Comparison of ENCODE assay signal across 24 cellular contexts in genomic region chr1:108598340-108598739, GRCh38. TPM values are rescaled to one million over a fixed set of nuclear protein-coding genes. Genes with fewer than 3 reads are reported as not detected.
DNase-seq lines count a peak whose midpoint lies in the region; ATAC-seq lines count a peak whose summit lies in the region.
"Had no signal": no experiment of that assay in that cellular context is flagged by ENCODE, and none has a peak within 500 bp of the region (broad histone marks: within the 10 kb centered on the region; RNA-seq: fewer than 3 reads in every experiment).

No MANE protein-coding gene starts in this region.

- CTCF ChIA-PET in activated CD4-positive, alpha-beta T cell treated with anti-CD3 and anti-CD28 coated beads for 36 hours (lab: Charles Lee) = interaction anchor here (0.5 to 1.5 kb wide), 3 partner anchors 19 to 111 kb away, joined by 3 to 4 read pairs (median 3); no protein-coding TSS in a partner anchor
- CTCF ChIA-PET in T-cell (lab: Charles Lee) = interaction anchor here in 1 of 2 donors (0.7 kb wide), 1 partner anchor 10 kb away, joined by 8 read pairs; no protein-coding TSS in a partner anchor

- H3K4me1 Mint-ChIP-seq in T-helper 17 cell (peaks cover 13% of the 10 kb centered on the region), T-cell (peaks cover 0 to 14% (median 11%) of the 10 kb centered on the region in 3 donors)
- peaks cover 10% of the 10 kb centered on the region for H3K4me1 Mint-ChIP-seq in activated CD4-positive, alpha-beta T cell treated with anti-CD3 and anti-CD28 coated beads for 36 hours

- H3K27me3 Mint-ChIP-seq in T-helper 17 cell = no peaks in the 10 kb centered on the region
- no peaks in the 10 kb centered on the region for H3K27me3 Mint-ChIP-seq in activated CD4-positive, alpha-beta T cell treated with anti-CD3 and anti-CD28 coated beads for 36 hours
- no peaks in the 10 kb centered on the region for H3K27me3 Mint-ChIP-seq in T-cell
- H3K27me3 Mint-ChIP-seq: CD4-positive, alpha-beta memory T cell; IgD-negative memory B cell had no signal

- H3K27ac Mint-ChIP-seq in T-helper 17 cell = peak overlapping the region; percentile 54
- no peak overlapping the region for H3K27ac Mint-ChIP-seq in activated CD4-positive, alpha-beta T cell treated with anti-CD3 and anti-CD28 coated beads for 36 hours
- H3K27ac Mint-ChIP-seq in T-cell = no peak overlapping the region
- H3K27ac Mint-ChIP-seq: IgD-negative memory B cell had no signal

- no peaks in the 10 kb centered on the region for H3K9me3 ChIP-seq in T-helper 17 cell (ENCODE audit: control insufficient read depth, low read length, poor library complexity, severe bottlenecking)
- H3K9me3 ChIP-seq: A549, SJCRH30 had no signal

- intact Hi-C loops in left colon (cut with DNase I, micrococcal nuclease) = no loop called here
- intact Hi-C loops in activated CD4-positive, alpha-beta T cell treated with anti-CD3 and anti-CD28 coated beads for 36 hours (cut with DNase I, micrococcal nuclease) = no loop called here

- no peaks in the 10 kb centered on the region for H3K9me3 Mint-ChIP-seq in activated CD4-positive, alpha-beta T cell treated with anti-CD3 and anti-CD28 coated beads for 36 hours (ENCODE audit: low read depth)
- H3K9me3 Mint-ChIP-seq in T-cell = no peaks in the 10 kb centered on the region
- H3K9me3 Mint-ChIP-seq: CD4-positive, alpha-beta memory T cell; IgD-negative memory B cell had no signal

- POLR2A ChIA-PET in activated CD4-positive, alpha-beta T cell treated with anti-CD3 and anti-CD28 coated beads for 36 hours (lab: Charles Lee) = no interaction called here
- POLR2A ChIA-PET in T-cell (lab: Charles Lee) = no interaction called here

- ATAC-seq in T-helper 17 cell (no peak), left colon (peak; percentile 60), T-cell (replicated peaks in 1 of 4) (no peak)
- ATAC-seq in activated CD4-positive, alpha-beta T cell treated with anti-CD3 and anti-CD28 coated beads for 36 hours = no peak
- ATAC-seq: A549, Right ventricle myocardium inferior, SK-N-SH treated with all-trans-retinoic acid at 6 μM for 48 hours had no signal

- peaks cover 4% of the 10 kb centered on the region for H3K36me3 Mint-ChIP-seq in T-helper 17 cell (ENCODE audit: low read depth)
- H3K36me3 Mint-ChIP-seq in activated CD4-positive, alpha-beta T cell treated with anti-CD3 and anti-CD28 coated beads for 36 hours (ENCODE audit: low read depth) = peaks cover 2% of the 10 kb centered on the region
- H3K36me3 Mint-ChIP-seq in T-cell = peaks cover 28% of the 10 kb centered on the region

- H3K4me3 Mint-ChIP-seq in T-helper 17 cell (no peak overlapping the region), T-cell (no peak overlapping the region)
- no peak overlapping the region for H3K4me3 Mint-ChIP-seq in activated CD4-positive, alpha-beta T cell treated with anti-CD3 and anti-CD28 coated beads for 36 hours
- H3K4me3 Mint-ChIP-seq: CD4-positive, alpha-beta memory T cell; IgD-negative memory B cell had no signal

- DNase-seq in NCI-H748 (lab: John Stamatoyannopoulos, UW; ENCODE audit: unreplicated experiment) = peak; percentile 20
- no peak for DNase-seq in NCI-H748 treated with DMSO at 0.1 percent for 48 hours (lab: John Stamatoyannopoulos, UW)
- DNase-seq in GM03348 (ENCODE audit: low spot score) = peak; percentile 17
- no peak for DNase-seq in T-helper 17 cell
- DNase-seq in left colon = no peak
- DNase-seq in activated CD4-positive, alpha-beta T cell treated with anti-CD3 and anti-CD28 coated beads for 36 hours = no peak
- DNase-seq in T-cell = no peak
- no peak for DNase-seq in UCSD-AML1 (lab: John Stamatoyannopoulos, UW; ENCODE audit: unreplicated experiment)
- DNase-seq: C1 segment of cervical spinal cord; CD4-positive, alpha-beta memory T cell; COR-L47; DMS53; GDM1; HCEC 1CT; MM.1S; NCI-H1694 treated with DMSO at 0.1 percent for 48 hours; NCI-H2081 treated with DMSO at 0.1 percent for 48 hours; NCI-H774; PC-9; SJCRH30 had no signal

RNA-seq across cellular contexts. Expression of gene EEIG2, which starts 38.4 kb away (rescaled TPM):
- total RNA-seq in T-helper 17 cell (10 to 100 TPM; 11.4 to 11.7 TPM), left colon (10 to 100 TPM; 31.1 to 35.8 TPM), T-cell (10 to 100 TPM in 4 of 5 donors, 1 to 10 TPM in 1; 6.7 to 16.2 (median 14.4) TPM)
- total RNA-seq in activated CD4-positive, alpha-beta T cell treated with anti-CD3 and anti-CD28 coated beads for 36 hours = 1 to 10 TPM; 5.0 to 7.6 TPM

Comparison
In these comparisons a context has a peak if more than half of its experiments do, and no peak if none do; other contexts are left out.
1. DNase-seq: peak in NCI-H748 (single experiment) and GM03348 (single experiment); none in NCI-H748 treated with DMSO at 0.1 percent for 48 hours (single experiment), T-helper 17 cell (0 of 3), left colon (0 of 2), activated CD4-positive, alpha-beta T cell treated with anti-CD3 and anti-CD28 coated beads for 36 hours (single experiment), T-cell (0 of 34) and UCSD-AML1 (single experiment).